29 cellular contexts compared by ENCODE assay signal in genomic region chr18:69267895-69268294, GRCh38.
"Had no signal": no experiment of that assay in that cellular context is flagged by ENCODE, and none has a peak within 500 bp of the region (broad histone marks: within the 10 kb centered on the region; RNA-seq: fewer than 3 reads in every experiment).

No MANE protein-coding gene starts in this region.

- H3K4me3 ChIP-seq: cardiac muscle cell, colonic mucosa, K562, SJCRH30, SK-N-MC had no signal

- H3K27me3 ChIP-seq: brain microvascular endothelial cell, cardiac muscle cell, colonic mucosa, SJCRH30 had no signal

- H3K4me1 ChIP-seq: colonic mucosa, SJCRH30 had no signal

- H3K27ac ChIP-seq: brain microvascular endothelial cell, cardiac muscle cell, colonic mucosa, SJCRH30, SK-N-MC had no signal

- H3K4me3 Mint-ChIP-seq: activated CD4-positive, alpha-beta T cell treated with anti-CD3 and anti-CD28 coated beads for 36 hours; activated CD4-positive, alpha-beta T cell treated with anti-CD3 and anti-CD28 coated beads, Interleukin-2, amount 10 ng/mL, durations not matched to agents 7 days and 5 days; activated CD8-positive, alpha-beta T cell treated with anti-CD3 and anti-CD28 coated beads, Interleukin-2, amount 10 ng/mL, durations not matched to agents 7 days and 5 days; activated naive CD8-positive, alpha-beta T cell treated with anti-CD3 and anti-CD28 coated beads for 36 hours; activated T-cell treated with anti-CD3 and anti-CD28 coated beads, Interleukin-2, amount 50 U/mL, for 4 hours; activated T-helper 1 cell treated with anti-CD3 and anti-CD28 coated beads, Interleukin-12 subunit alpha, Interleukin-12 subunit beta, Interleukin-2, Interleukin-4 antibody, amounts not matched to agents 30 ng/mL and 10 ng/mL and 1 ng/mL, durations not matched to agents 14 hours and 24 hours and 36 hours; central memory CD8-positive, alpha-beta T cell; T-helper 1 cell treated with Interleukin-12 subunit alpha and Interleukin-12 subunit beta and Interleukin-4 antibody, amounts not matched to agents 30 μg/mL and 1 μg/mL, for 36 hours; T-helper 2 cell treated with Interferon-gamma antibody and Interleukin-4, amounts not matched to agents 5 μg/mL and 100 μg/mL, for 36 hours; WTC11 had no signal

- H3K27me3 Mint-ChIP-seq: activated CD4-positive, alpha-beta T cell treated with anti-CD3 and anti-CD28 coated beads for 36 hours; activated CD4-positive, alpha-beta T cell treated with anti-CD3 and anti-CD28 coated beads, Interleukin-2, amount 10 ng/mL, durations not matched to agents 7 days and 5 days; activated naive CD8-positive, alpha-beta T cell treated with anti-CD3 and anti-CD28 coated beads for 36 hours; central memory CD8-positive, alpha-beta T cell had no signal

- H3K36me3 Mint-ChIP-seq: activated naive CD8-positive, alpha-beta T cell treated with anti-CD3 and anti-CD28 coated beads for 36 hours had no signal

- H3K27ac Mint-ChIP-seq: activated CD4-positive, alpha-beta T cell treated with anti-CD3 and anti-CD28 coated beads for 36 hours; activated CD4-positive, alpha-beta T cell treated with anti-CD3 and anti-CD28 coated beads, Interleukin-2, amount 10 ng/mL, durations not matched to agents 7 days and 5 days; activated CD8-positive, alpha-beta T cell treated with anti-CD3 and anti-CD28 coated beads, Interleukin-2, amount 10 ng/mL, durations not matched to agents 7 days and 5 days; activated naive CD8-positive, alpha-beta T cell treated with anti-CD3 and anti-CD28 coated beads for 36 hours; activated T-helper 1 cell treated with anti-CD3 and anti-CD28 coated beads, Interleukin-12 subunit alpha, Interleukin-12 subunit beta, Interleukin-2, Interleukin-4 antibody, amounts not matched to agents 30 ng/mL and 10 ng/mL and 1 ng/mL, durations not matched to agents 14 hours and 24 hours and 36 hours; T-helper 1 cell treated with Interleukin-12 subunit alpha and Interleukin-12 subunit beta and Interleukin-4 antibody, amounts not matched to agents 30 μg/mL and 1 μg/mL, for 36 hours; T-helper 2 cell treated with Interferon-gamma antibody and Interleukin-4, amounts not matched to agents 5 μg/mL and 100 μg/mL, for 36 hours; WTC11 had no signal

- ATAC-seq: activated CD4-positive, alpha-beta T cell treated with anti-CD3 and anti-CD28 coated beads for 36 hours; activated CD4-positive, CD25-positive, alpha-beta regulatory T cell treated with anti-CD3 and anti-CD28 coated beads, Interleukin-2, amount 50 U/mL, for 24 hours; activated CD8-positive, alpha-beta T cell treated with anti-CD3 and anti-CD28 coated beads, Interleukin-2, amount 10 ng/mL, durations not matched to agents 7 days and 5 days; activated T-cell treated with anti-CD3 and anti-CD28 coated beads, Interleukin-2, amount 50 U/mL, for 4 hours; K562; Panc1; WTC11 had no signal

- H3K9me3 ChIP-seq: colonic mucosa, SJCRH30 had no signal

- DNase-seq: activated CD4-positive, alpha-beta T cell treated with anti-CD3 and anti-CD28 coated beads for 36 hours; activated CD4-positive, alpha-beta T cell treated with anti-CD3 and anti-CD28 coated beads, Interleukin-2, amount 10 ng/mL, durations not matched to agents 7 days and 5 days; activated CD4-positive, alpha-beta T cell treated with anti-CD3 and anti-CD28 coated beads, Interleukin-2, amount 50 U/mL, for 48 hours; activated CD8-positive, alpha-beta T cell treated with anti-CD3 and anti-CD28 coated beads, Interleukin-2, amount 10 ng/mL, durations not matched to agents 7 days and 5 days; activated naive CD4-positive, alpha-beta T cell treated with anti-CD3 and anti-CD28 coated beads, Interleukin-2, amount 50 U/mL, for 16 hours; activated naive CD8-positive, alpha-beta T cell treated with anti-CD3 and anti-CD28 coated beads for 36 hours; activated T-cell treated with anti-CD3 and anti-CD28 coated beads, Interleukin-2, amount 50 U/mL, for 4 hours; amniotic stem cell; aorta; brain microvascular endothelial cell; colonic mucosa; NCI-H1105; NCI-H1417 treated with DMSO at 0.1 percent for 48 hours; NCI-H187 treated with DMSO at 0.1 percent for 48 hours; NCI-H2081; NCI-H2171; NCI-H510A; SHP77; SJCRH30 had no signal

- H3K36me3 ChIP-seq: brain microvascular endothelial cell, cardiac muscle cell, colonic mucosa, SJCRH30 had no signal

- H3K4me1 Mint-ChIP-seq: activated CD4-positive, alpha-beta T cell treated with anti-CD3 and anti-CD28 coated beads for 36 hours; activated CD4-positive, alpha-beta T cell treated with anti-CD3 and anti-CD28 coated beads, Interleukin-2, amount 10 ng/mL, durations not matched to agents 7 days and 5 days; activated naive CD8-positive, alpha-beta T cell treated with anti-CD3 and anti-CD28 coated beads for 36 hours; central memory CD8-positive, alpha-beta T cell; WTC11 had no signal
